In genomic region chr2:188284251-188284650, GRCh38 we compare ENCODE assay signal across 1 cellular context. TPM values are rescaled to one million over a fixed set of nuclear protein-coding genes. Genes with fewer than 3 reads are reported as not detected.
"Had no signal": no experiment of that assay in that cellular context is flagged by ENCODE, and none has a peak within 500 bp of the region (broad histone marks: within the 10 kb centered on the region; RNA-seq: fewer than 3 reads in every experiment).

No MANE protein-coding gene starts in this region.

RNA-seq across cellular contexts. Expression of gene GULP1, which starts 7.4 kb away (rescaled TPM):
- total RNA-seq: OCI-LY7 had no signal
